28 cellular contexts compared by ENCODE assay signal in the genomic region with DNA sequence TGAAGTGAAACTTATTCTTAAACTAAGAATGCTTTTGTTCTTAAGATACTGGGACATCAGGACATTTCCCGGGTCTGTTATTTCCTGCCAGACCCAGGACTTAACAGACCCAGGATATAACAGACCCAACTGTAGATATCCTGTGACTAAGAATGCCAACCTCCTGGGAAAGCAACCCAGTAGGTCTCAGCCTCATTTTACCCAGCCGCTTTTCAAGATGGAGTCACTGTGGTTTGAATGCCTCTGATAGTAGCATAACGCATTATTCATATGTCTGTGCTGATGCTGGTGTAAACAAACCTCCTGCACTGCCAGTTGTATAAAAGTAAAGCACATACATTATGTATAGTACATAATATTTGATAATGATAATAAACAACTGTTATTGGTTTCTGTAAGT.
"Had no signal": no experiment of that assay in that cellular context is flagged by ENCODE, and none has a peak within 500 bp of the region (broad histone marks: within the 10 kb centered on the region; RNA-seq: fewer than 3 reads in every experiment).

No MANE protein-coding gene starts in this region.

- ATAC-seq: body of pancreas; effector memory CD8-positive, alpha-beta T cell; left lobe of liver; sciatic nerve; stimulated activated effector memory CD8-positive, alpha-beta T cell treated with anti-CD3 and anti-CD28 coated beads, Interleukin-12 subunit alpha, Interleukin-12 subunit beta, amount 100 ng/mL, for 72 hours had no signal

- H3K4me3 ChIP-seq: body of pancreas, coronary artery, dorsolateral prefrontal cortex, heart right ventricle, lower lobe of right lung, mucosa of descending colon, ovary, prostate gland, skin epidermis, thoracic aorta, uterus had no signal

- H3K9me3 ChIP-seq: body of pancreas, lower lobe of right lung, mucosa of descending colon, neutrophil, ovary, prostate gland, thoracic aorta, uterus had no signal

- H3K4me1 ChIP-seq: foreskin keratinocyte, lower lobe of right lung, prostate gland, uterus had no signal

- H3K27ac ChIP-seq: body of pancreas, coronary artery, dorsolateral prefrontal cortex, foreskin keratinocyte, lower lobe of right lung, neutrophil, ovary, prostate gland, thoracic aorta, uterus, VCaP had no signal

- H3K36me3 ChIP-seq: heart right ventricle, lower lobe of right lung, neutrophil, ovary, prostate gland, thoracic aorta, uterus had no signal

- DNase-seq: activated CD4-positive, alpha-beta T cell treated with anti-CD3 and anti-CD28 coated beads for 4 hours; activated CD4-positive, alpha-beta T cell treated with anti-CD3 and anti-CD28 coated beads, Interleukin-2, amount 50 U/mL, for 4 hours; activated effector memory CD4-positive, alpha-beta T cell treated with Interleukin-2 at 50 U/mL for 16 hours; activated naive CD4-positive, alpha-beta T cell treated with Interleukin-2 at 50 U/mL for 16 hours; activated T-cell treated with anti-CD3 and anti-CD28 coated beads for 4 hours; anterior cingulate cortex; body of pancreas; dorsolateral prefrontal cortex; effector memory CD8-positive, alpha-beta T cell; heart right ventricle; kidney glomerular epithelial cell; lower lobe of right lung; mesendoderm; mucosa of descending colon; ovary; retina; stimulated activated CD4-positive, alpha-beta T cell treated with anti-CD3 and anti-CD28 coated beads, Interleukin-4, amount 100 ng/mL, for 24 hours; uterus had no signal

- H3K27me3 ChIP-seq: body of pancreas, dorsolateral prefrontal cortex, foreskin keratinocyte, heart right ventricle, neutrophil, ovary, uterus had no signal
